14 cellular contexts compared by ENCODE assay signal in the genomic region with DNA sequence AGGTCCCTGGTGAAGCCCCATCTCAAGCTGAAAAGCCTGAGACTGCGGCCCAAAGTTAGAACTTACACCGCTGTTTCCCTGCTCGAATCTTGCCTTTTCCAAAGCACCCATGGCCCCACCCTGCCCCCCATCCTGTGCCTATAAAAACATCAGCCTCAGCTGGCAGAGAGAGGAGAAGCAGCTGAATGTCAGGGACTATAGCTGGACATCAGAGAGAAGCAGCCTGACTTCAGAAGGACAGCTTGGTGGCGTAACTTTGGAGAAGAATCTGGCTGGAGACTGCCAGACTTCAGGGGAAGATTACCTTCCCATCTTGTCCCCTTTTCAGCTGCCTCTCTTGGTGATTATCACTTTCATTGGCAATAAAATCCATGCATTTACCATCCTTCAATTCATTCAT. TPM values are rescaled to one million over a fixed set of nuclear protein-coding genes. Genes with fewer than 3 reads are reported as not detected.
A peak's percentile ranks its signal among the peaks of the same experiment; 100 is the strongest.
DNase-seq lines count a peak whose midpoint lies in the region; ATAC-seq and TF ChIP-seq lines count a peak whose summit lies in the region.
"Had no signal": no experiment of that assay in that cellular context is flagged by ENCODE, and none has a peak within 500 bp of the region (broad histone marks: within the 10 kb centered on the region; RNA-seq: fewer than 3 reads in every experiment).

No MANE protein-coding gene starts in this region.

- H3K4me3 Mint-ChIP-seq in activated CD4-positive, alpha-beta memory T cell treated with anti-CD3 and anti-CD28 coated beads, Interleukin-2, amount 10 ng/mL, durations not matched to agents 7 days and 5 days = no peak overlapping the region
- no peak overlapping the region for H3K4me3 Mint-ChIP-seq in activated CD8-positive, alpha-beta memory T cell treated with anti-CD3 and anti-CD28 coated beads, Interleukin-2, amount 10 ng/mL, durations not matched to agents 7 days and 5 days
- H3K4me3 Mint-ChIP-seq: stimulated activated memory B cell treated with anti-CD40 and anti-IgM and Interleukin-4, amounts not matched to agents 10 μg/mL and 1 μg/mL and 100 μg/mL, for 72 hours had no signal

- H3K27ac ChIP-seq in HEK293 (ENCODE audit: extremely low read depth, low read depth, low read length) (no peak overlapping the region), esophagus muscularis mucosa (replicated peaks in 1 of 4) (peak overlapping the region; percentile 27 to 72 (median 62)), muscle layer of colon (ENCODE audit: low read depth, low read length) (peak overlapping the region; percentile 14), thyroid gland (peak overlapping the region; percentile 76 to 84 (median 82))

- H3K36me3 ChIP-seq in HEK293 (ENCODE audit: control insufficient read depth in 2 of 2, insufficient read depth in 1 of 2, low read length in 2 of 2) (no peaks in the 10 kb centered on the region), esophagus muscularis mucosa (no peaks in the 10 kb centered on the region), muscle layer of colon (ENCODE audit: insufficient read depth, low read length) (no peaks in the 10 kb centered on the region), thyroid gland (no peaks in the 10 kb centered on the region)

- WGBS in esophagus muscularis mucosa = 95% methylated on average over 4 of the region's 4 CpGs
- WGBS in thyroid gland, 2 donors = 74 to 80% methylated on average over 4 of the region's 4 CpGs

- no peak for TF ChIP-seq EP300 in esophagus muscularis mucosa (IDR thresholded peaks at IDR 0.05)

- H3K4me1 ChIP-seq in HEK293 (ENCODE audit: control insufficient read depth, insufficient read depth, low read length) (no peaks in the 10 kb centered on the region), esophagus muscularis mucosa (peaks cover 13 to 22% (median 17%) of the 10 kb centered on the region in 4 donors), muscle layer of colon (ENCODE audit: insufficient read depth, low read length) (peaks cover 9% of the 10 kb centered on the region), thyroid gland (peaks cover 14 to 18% of the 10 kb centered on the region in 2 donors)

- H3K9me3 Mint-ChIP-seq in activated CD4-positive, alpha-beta memory T cell treated with anti-CD3 and anti-CD28 coated beads, Interleukin-2, amount 10 ng/mL, durations not matched to agents 7 days and 5 days = peaks cover 3% of the 10 kb centered on the region
- H3K9me3 Mint-ChIP-seq in activated CD8-positive, alpha-beta memory T cell treated with anti-CD3 and anti-CD28 coated beads, Interleukin-2, amount 10 ng/mL, durations not matched to agents 7 days and 5 days (ENCODE audit: low read depth) = peaks cover 3% of the 10 kb centered on the region
- H3K9me3 Mint-ChIP-seq: H9 had no signal

- H3K9ac ChIP-seq in muscle layer of colon (ENCODE audit: low read length) = no peak overlapping the region

- peaks cover 4% of the 10 kb centered on the region for H3K4me1 Mint-ChIP-seq in activated CD4-positive, alpha-beta memory T cell treated with anti-CD3 and anti-CD28 coated beads, Interleukin-2, amount 10 ng/mL, durations not matched to agents 7 days and 5 days
- no peaks in the 10 kb centered on the region for H3K4me1 Mint-ChIP-seq in activated CD8-positive, alpha-beta memory T cell treated with anti-CD3 and anti-CD28 coated beads, Interleukin-2, amount 10 ng/mL, durations not matched to agents 7 days and 5 days
- H3K4me1 Mint-ChIP-seq: stimulated activated memory B cell treated with anti-CD40 and anti-IgM and Interleukin-4, amounts not matched to agents 10 μg/mL and 1 μg/mL and 100 μg/mL, for 72 hours had no signal

- H3K27me3 Mint-ChIP-seq in activated CD4-positive, alpha-beta memory T cell treated with anti-CD3 and anti-CD28 coated beads, Interleukin-2, amount 10 ng/mL, durations not matched to agents 7 days and 5 days = peaks cover 2% of the 10 kb centered on the region
- H3K27me3 Mint-ChIP-seq in activated CD8-positive, alpha-beta memory T cell treated with anti-CD3 and anti-CD28 coated beads, Interleukin-2, amount 10 ng/mL, durations not matched to agents 7 days and 5 days = peaks cover 5% of the 10 kb centered on the region

- H3K27me3 ChIP-seq in esophagus muscularis mucosa (no peaks in the 10 kb centered on the region), muscle layer of colon (ENCODE audit: control insufficient read depth in 1 of 2, insufficient read depth in 2 of 2, low read length in 2 of 2) (no peaks in the 10 kb centered on the region), thyroid gland (no peaks in the 10 kb centered on the region)

- POLR2A ChIA-PET in HEK293 (lab: Yijun Ruan, JAX) = interaction anchor here (1.0 kb wide), 1 partner anchor 10 kb away, joined by 3 read pairs; the partner anchor contains the start of gene RCBTB2
- POLR2A ChIA-PET in activated CD4-positive, alpha-beta memory T cell treated with anti-CD3 and anti-CD28 coated beads, Interleukin-2, amount 10 ng/mL, durations not matched to agents 7 days and 5 days (lab: Charles Lee) = interaction anchor here (1.3 to 3.2 kb wide), 3 partner anchors 9 to 57 kb away, joined by 3 to 16 read pairs (median 5); partner anchors contain the start of gene RCBTB2

- ATAC-seq in HG03571 (IDR thresholded peaks at IDR 0.05; ENCODE audit: unreplicated experiment) = no peak
- no peak for ATAC-seq in activated CD8-positive, alpha-beta memory T cell treated with anti-CD3 and anti-CD28 coated beads, Interleukin-2, amount 10 ng/mL, durations not matched to agents 7 days and 5 days
- ATAC-seq: stimulated activated memory B cell treated with anti-CD40 and anti-IgM and Interleukin-4, amounts not matched to agents 10 μg/mL and 1 μg/mL and 100 μg/mL, for 72 hours had no signal

- no peak overlapping the region for H3K4me3 ChIP-seq in HEK293 (ENCODE audit: low read depth, low read length)
- H3K4me3 ChIP-seq in esophagus muscularis mucosa = no peak overlapping the region
- H3K4me3 ChIP-seq in muscle layer of colon (ENCODE audit: low read depth in 1 of 2, low read length in 2 of 2) = peak overlapping the region in 1 of 2 donors; percentile 6
- no peak overlapping the region for H3K4me3 ChIP-seq in thyroid gland (replicated peaks in 1 of 3)

- H3K27ac Mint-ChIP-seq in activated CD4-positive, alpha-beta memory T cell treated with anti-CD3 and anti-CD28 coated beads, Interleukin-2, amount 10 ng/mL, durations not matched to agents 7 days and 5 days = no peak overlapping the region
- no peak overlapping the region for H3K27ac Mint-ChIP-seq in activated CD8-positive, alpha-beta memory T cell treated with anti-CD3 and anti-CD28 coated beads, Interleukin-2, amount 10 ng/mL, durations not matched to agents 7 days and 5 days
- H3K27ac Mint-ChIP-seq: H9; stimulated activated memory B cell treated with anti-CD40 and anti-IgM and Interleukin-4, amounts not matched to agents 10 μg/mL and 1 μg/mL and 100 μg/mL, for 72 hours had no signal

- TF ChIP-seq POLR2A in esophagus muscularis mucosa (IDR thresholded peaks at IDR 0.05; ENCODE audit: low read depth) (no peak), thyroid gland (IDR thresholded peaks at IDR 0.05) (no peak)

- no peaks in the 10 kb centered on the region for H3K9me3 ChIP-seq in HEK293 (ENCODE audit: control insufficient read depth, insufficient read depth, low read depth, low read length)
- H3K9me3 ChIP-seq in esophagus muscularis mucosa = no peaks in the 10 kb centered on the region
- H3K9me3 ChIP-seq in muscle layer of colon (ENCODE audit: low read length) = no peaks in the 10 kb centered on the region
- H3K9me3 ChIP-seq in thyroid gland = no peaks in the 10 kb centered on the region

- no peak for DNase-seq in esophagus muscularis mucosa (ENCODE audit: extremely low spot score)
- DNase-seq in thyroid gland = no peak
- DNase-seq in activated CD4-positive, alpha-beta memory T cell treated with anti-CD3 and anti-CD28 coated beads, Interleukin-2, amount 10 ng/mL, durations not matched to agents 7 days and 5 days = no peak
- DNase-seq in activated gamma-delta T cell treated with Interleukin-2 at 50 U/mL for 16 hours = no peak
- no peak for DNase-seq in activated CD8-positive, alpha-beta memory T cell treated with anti-CD3 and anti-CD28 coated beads, Interleukin-2, amount 10 ng/mL, durations not matched to agents 7 days and 5 days
- DNase-seq: activated naive CD4-positive, alpha-beta T cell; AML-193; KG1; NCI-H1417 treated with DMSO at 0.1 percent for 48 hours had no signal

- no peak for TF ChIP-seq CTCF in HEK293 (tag by site-specific recombination; IDR thresholded peaks at IDR 0.05)
- TF ChIP-seq CTCF in esophagus muscularis mucosa (IDR thresholded peaks at IDR 0.05) = no peak
- TF ChIP-seq CTCF in thyroid gland (IDR thresholded peaks at IDR 0.05) = no peak

- intact Hi-C loops in esophagus muscularis mucosa (cut with DNase I) = no loop called here
- intact Hi-C loops in thyroid gland (cut with DNase I) = no loop called here

- CTCF ChIA-PET in HEK293 (lab: Yijun Ruan, JAX) = interaction anchor here (0.6 kb wide), 2 partner anchors 156 to 208 kb away, joined by 3 to 4 read pairs; no protein-coding TSS in a partner anchor
- CTCF ChIA-PET in activated CD4-positive, alpha-beta memory T cell treated with anti-CD3 and anti-CD28 coated beads, Interleukin-2, amount 10 ng/mL, durations not matched to agents 7 days and 5 days (lab: Charles Lee) = interaction anchor here (1.0 to 1.5 kb wide), 3 partner anchors 8 to 38 kb away, joined by 3 to 10 read pairs (median 4); no protein-coding TSS in a partner anchor
- CTCF ChIA-PET in activated CD8-positive, alpha-beta memory T cell treated with anti-CD3 and anti-CD28 coated beads, Interleukin-2, amount 10 ng/mL, durations not matched to agents 7 days and 5 days (lab: Charles Lee) = interaction anchor here (1.2 to 1.3 kb wide), 3 partner anchors 10 to 16 kb away, joined by 3 to 5 read pairs (median 4); partner anchors contain the start of gene RCBTB2

- peaks cover 22% of the 10 kb centered on the region for H3K36me3 Mint-ChIP-seq in activated CD4-positive, alpha-beta memory T cell treated with anti-CD3 and anti-CD28 coated beads, Interleukin-2, amount 10 ng/mL, durations not matched to agents 7 days and 5 days (ENCODE audit: low read depth)
- peaks cover 18% of the 10 kb centered on the region for H3K36me3 Mint-ChIP-seq in activated CD8-positive, alpha-beta memory T cell treated with anti-CD3 and anti-CD28 coated beads, Interleukin-2, amount 10 ng/mL, durations not matched to agents 7 days and 5 days

TF ChIP-seq in HEK293, 187 proteins besides CTCF, POLR2A, EP300 and RAD21:
- 0 out of 2 replicates have a peak, but pooled peaks have one; percentile 16 for TF ChIP-seq ZNF335 (tag by site-specific recombination; conservative IDR thresholded peaks at IDR 0.05)
- TF ChIP-seq ZNF202 (tag by site-specific recombination; IDR thresholded peaks at IDR 0.05; ENCODE audit: borderline replicate concordance) = no peak
- TF ChIP-seq ZNF292 (tag by site-specific recombination; IDR thresholded peaks at IDR 0.05; ENCODE audit: borderline replicate concordance, low read depth) = no peak

RNA-seq across cellular contexts. Expression of gene RCBTB2, which starts 9.3 kb away (rescaled TPM):
- total RNA-seq in esophagus muscularis mucosa (10 to 100 TPM; 10.1 to 14.5 (median 11.0) TPM), thyroid gland (10 to 100 TPM; 29.1 to 49.6 (median 34.9) TPM)
- 10 to 100 TPM; 35.6 TPM for total RNA-seq in activated CD4-positive, alpha-beta memory T cell treated with anti-CD3 and anti-CD28 coated beads, Interleukin-2, amount 10 ng/mL, durations not matched to agents 7 days and 5 days
- 10 to 100 TPM; 17.0 to 22.5 TPM for total RNA-seq in activated CD8-positive, alpha-beta memory T cell treated with anti-CD3 and anti-CD28 coated beads, Interleukin-2, amount 10 ng/mL, durations not matched to agents 7 days and 5 days
